In the genomic region with DNA sequence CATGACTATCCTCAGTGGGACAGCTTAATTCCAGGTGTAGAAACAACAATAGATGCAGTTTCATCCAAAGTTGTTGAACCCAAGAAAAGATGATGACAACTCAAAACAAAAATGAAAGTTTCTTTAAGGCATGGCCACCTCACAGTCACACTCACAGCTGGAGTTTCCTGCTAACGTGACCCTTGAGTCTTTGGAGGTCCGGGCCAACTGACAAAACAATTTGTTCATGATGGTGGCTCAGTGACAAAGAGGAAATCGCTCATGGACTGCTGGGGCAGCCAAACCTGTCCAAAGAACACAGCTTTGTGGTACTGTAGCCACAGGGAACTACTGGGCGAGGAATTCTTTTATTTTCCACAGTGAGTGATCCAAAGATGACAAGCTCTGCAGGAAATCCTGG, we compare ENCODE assay signal across 17 cellular contexts.
DNase-seq lines count a peak whose midpoint lies in the region; ATAC-seq, FAIRE-seq and TF ChIP-seq lines count a peak whose summit lies in the region.
"Had no signal": no experiment of that assay in that cellular context is flagged by ENCODE, and none has a peak within 500 bp of the region (broad histone marks: within the 10 kb centered on the region; RNA-seq: fewer than 3 reads in every experiment).

No MANE protein-coding gene starts in this region.

- peak; percentile 63 to 94 (median 78) for ATAC-seq in heart left ventricle
- peak; percentile 63 to 93 for ATAC-seq in right cardiac atrium
- no peak for ATAC-seq in GM19397 (IDR thresholded peaks at IDR 0.05; ENCODE audit: unreplicated experiment)
- no peak for ATAC-seq in GM19455 (IDR thresholded peaks at IDR 0.05; ENCODE audit: unreplicated experiment)
- no peak for ATAC-seq in naive thymus-derived CD4-positive, alpha-beta T cell
- ATAC-seq: activated CD8-positive, alpha-beta T cell treated with anti-CD3 and anti-CD28 coated beads, Interleukin-2, amount 10 ng/mL, durations not matched to agents 7 days and 5 days had no signal

- H3K4me3 Mint-ChIP-seq in naive thymus-derived CD4-positive, alpha-beta T cell = no peak overlapping the region
- H3K4me3 Mint-ChIP-seq: activated CD8-positive, alpha-beta T cell treated with anti-CD3 and anti-CD28 coated beads, Interleukin-2, amount 10 ng/mL, durations not matched to agents 7 days and 5 days had no signal

- POLR2A ChIA-PET in naive thymus-derived CD4-positive, alpha-beta T cell (lab: Charles Lee) = no interaction called here

- peaks cover 0 to 11% (median 0%) of the 10 kb centered on the region in 7 donors for H3K4me1 Mint-ChIP-seq in naive thymus-derived CD4-positive, alpha-beta T cell

- peak overlapping the region in 11 of 12 donors; percentile 28 to 71 (median 57) for H3K27ac ChIP-seq in heart left ventricle
- no peak overlapping the region for H3K27ac ChIP-seq in adrenal gland
- peak overlapping the region; percentile 48 for H3K27ac ChIP-seq in right cardiac atrium (ENCODE audit: low read length)
- no peak overlapping the region for H3K27ac ChIP-seq in naive thymus-derived CD4-positive, alpha-beta T cell (ENCODE audit: low read depth, low read length)

- WGBS in heart left ventricle, 4 donors = 43 to 51% (median 48%) methylated on average over 4 of the region's 4 CpGs
- 59 to 70% (median 64%) methylated on average over 4 of the region's 4 CpGs for WGBS in adrenal gland, 4 donors
- 47% methylated on average over 4 of the region's 4 CpGs for WGBS in right cardiac atrium

- FAIRE-seq in urothelium cell line (lab: Jason Lieb, UNC) = peak; percentile 53

- peaks cover 38 to 57% (median 49%) of the 10 kb centered on the region in 5 donors for H3K27me3 Mint-ChIP-seq in naive thymus-derived CD4-positive, alpha-beta T cell

- TF ChIP-seq POLR2A in heart left ventricle (IDR thresholded peaks at IDR 0.05) (no peak), adrenal gland (IDR thresholded peaks at IDR 0.05) (no peak)

- H3K27me3 ChIP-seq in heart left ventricle (no peaks in the 10 kb centered on the region), adrenal gland (no peaks in the 10 kb centered on the region), right cardiac atrium (ENCODE audit: control insufficient read depth, insufficient read depth) (no peaks in the 10 kb centered on the region)
- no peaks in the 10 kb centered on the region for H3K27me3 ChIP-seq in naive thymus-derived CD4-positive, alpha-beta T cell (ENCODE audit: control insufficient read depth in 2 of 2, insufficient read depth in 2 of 2, low read length in 2 of 2)
- H3K27me3 ChIP-seq: upper lobe of left lung had no signal

- peaks cover 0 to 5% (median 0%) of the 10 kb centered on the region in 12 donors for H3K4me1 ChIP-seq in heart left ventricle
- peaks cover 0 to 11% of the 10 kb centered on the region in 2 donors for H3K4me1 ChIP-seq in adrenal gland (replicated peaks in 1 of 2)
- no peaks in the 10 kb centered on the region for H3K4me1 ChIP-seq in right cardiac atrium (ENCODE audit: control insufficient read depth, insufficient read depth, low read length)
- no peaks in the 10 kb centered on the region for H3K4me1 ChIP-seq in naive thymus-derived CD4-positive, alpha-beta T cell (ENCODE audit: control insufficient read depth in 2 of 2, insufficient read depth in 2 of 2, low read length in 2 of 2)

- peaks cover 0 to 4% (median 0%) of the 10 kb centered on the region in 5 donors for H3K36me3 Mint-ChIP-seq in naive thymus-derived CD4-positive, alpha-beta T cell

- H3K4me3 ChIP-seq in heart left ventricle = no peak overlapping the region
- no peak overlapping the region for H3K4me3 ChIP-seq in adrenal gland
- H3K4me3 ChIP-seq in right cardiac atrium (ENCODE audit: low read length) = no peak overlapping the region
- H3K4me3 ChIP-seq in naive thymus-derived CD4-positive, alpha-beta T cell (ENCODE audit: low read length) = no peak overlapping the region
- H3K4me3 ChIP-seq: upper lobe of left lung had no signal

- CTCF ChIA-PET in naive thymus-derived CD4-positive, alpha-beta T cell (lab: Charles Lee) = no interaction called here

- H3K9me3 ChIP-seq in heart left ventricle = no peaks in the 10 kb centered on the region
- H3K9me3 ChIP-seq in adrenal gland (replicated peaks in 1 of 3) = no peaks in the 10 kb centered on the region
- no peaks in the 10 kb centered on the region for H3K9me3 ChIP-seq in right cardiac atrium (ENCODE audit: control insufficient read depth, low read length)
- no peaks in the 10 kb centered on the region for H3K9me3 ChIP-seq in naive thymus-derived CD4-positive, alpha-beta T cell (ENCODE audit: control insufficient read depth in 2 of 3, low read length in 3 of 3)
- H3K9me3 ChIP-seq: upper lobe of left lung had no signal

- TF ChIP-seq CTCF in heart left ventricle (IDR thresholded peaks at IDR 0.05) = no peak
- no peak for TF ChIP-seq CTCF in adrenal gland (IDR thresholded peaks at IDR 0.05)

- H3K9me3 Mint-ChIP-seq in naive thymus-derived CD4-positive, alpha-beta T cell = peaks cover 0 to 6% (median 0%) of the 10 kb centered on the region in 11 donors

- H3K36me3 ChIP-seq in heart left ventricle = no peaks in the 10 kb centered on the region
- no peaks in the 10 kb centered on the region for H3K36me3 ChIP-seq in adrenal gland (replicated peaks in 1 of 2)
- H3K36me3 ChIP-seq in naive thymus-derived CD4-positive, alpha-beta T cell (ENCODE audit: control insufficient read depth in 2 of 3, insufficient read depth in 3 of 3, low read length in 3 of 3) = no peaks in the 10 kb centered on the region
- H3K36me3 ChIP-seq: upper lobe of left lung had no signal

- intact Hi-C loops in heart left ventricle (cut with DNase I) (no loop called here), cardiac septum (cut with DNase I) (no loop called here), adrenal gland (cut with DNase I) (no loop called here), right cardiac atrium (cut with DNase I) (no loop called here)
- intact Hi-C loops in naive thymus-derived CD4-positive, alpha-beta T cell (cut with micrococcal nuclease) = no loop called here

- DNase-seq in heart left ventricle (peak in 4 of 5 donors; percentile 27 to 50 (median 46)), cardiac septum (ENCODE audit: low spot score) (no peak), adrenal gland (peak in 5 of 7 donors; percentile 22 to 71 (median 38)), right cardiac atrium (peak in 2 of 3 donors; percentile 34 to 63), urothelium cell line (ENCODE audit: low spot score) (no peak)
- no peak for DNase-seq in naive thymus-derived CD4-positive, alpha-beta T cell
- DNase-seq: activated CD8-positive, alpha-beta T cell treated with anti-CD3 and anti-CD28 coated beads, Interleukin-2, amount 10 ng/mL, durations not matched to agents 7 days and 5 days; activated gamma-delta T cell treated with Interleukin-2 at 50 U/mL for 16 hours; DMS153; GOT3; Kasumi-1; NCI-H1930; stimulated activated CD4-positive, alpha-beta T cell treated with anti-CD3 and anti-CD28 coated beads, Interleukin-1b, Interleukin-23, amount 100 ng/mL, for 48 hours; stimulated activated CD8-positive, alpha-beta memory T cell treated with anti-CD3 and anti-CD28 coated beads, Interleukin-4, amount 100 ng/mL, for 48 hours; upper lobe of left lung had no signal

- H3K27ac Mint-ChIP-seq in naive thymus-derived CD4-positive, alpha-beta T cell = no peak overlapping the region
- H3K27ac Mint-ChIP-seq: activated CD8-positive, alpha-beta T cell treated with anti-CD3 and anti-CD28 coated beads, Interleukin-2, amount 10 ng/mL, durations not matched to agents 7 days and 5 days had no signal

Comparison
In these comparisons a context has a peak if more than half of its experiments do, and no peak if none do; other contexts are left out.
1. DNase-seq: peak in heart left ventricle (4 of 5), adrenal gland (5 of 7) and right cardiac atrium (2 of 3); none in cardiac septum (single experiment), urothelium cell line (single experiment) and naive thymus-derived CD4-positive, alpha-beta T cell (0 of 9).
2. ATAC-seq: peak in heart left ventricle (4 of 4) and right cardiac atrium (2 of 2); none in GM19397 (single experiment), GM19455 (single experiment) and naive thymus-derived CD4-positive, alpha-beta T cell (single experiment).
3. H3K27ac ChIP-seq: peak in heart left ventricle (11 of 12) and right cardiac atrium (single experiment); none in adrenal gland (0 of 5) and naive thymus-derived CD4-positive, alpha-beta T cell (single experiment).